ENCODE assay signal across 8 cellular contexts in the genomic region with DNA sequence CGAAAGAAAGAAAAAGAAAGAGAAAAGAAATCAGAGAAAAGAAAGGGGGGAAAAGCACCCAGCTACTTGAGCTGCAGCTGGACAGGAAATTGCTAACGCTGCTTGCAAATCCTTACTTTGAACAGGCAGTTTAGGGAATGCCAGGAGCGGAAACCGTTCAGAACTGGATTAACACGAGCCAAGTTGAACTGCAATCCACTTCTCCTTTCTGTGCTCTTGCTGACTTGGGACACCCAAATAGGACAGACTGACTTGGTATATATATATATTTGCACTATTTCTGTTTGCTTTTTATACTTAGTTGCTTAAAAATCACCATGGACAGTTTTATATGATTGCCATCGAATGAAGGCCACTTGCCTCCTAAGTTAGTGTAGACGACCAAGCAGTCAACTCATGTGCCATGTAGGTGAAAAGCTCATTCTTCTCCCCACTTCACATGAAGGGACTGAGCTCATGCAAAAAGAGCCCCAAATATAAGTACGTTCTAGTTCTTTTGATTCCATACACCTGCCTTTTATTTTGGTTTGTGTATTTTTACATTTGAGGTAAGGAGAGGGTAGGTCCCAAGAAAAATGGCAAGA. TPM values are rescaled to one million over a fixed set of nuclear protein-coding genes. Genes with fewer than 3 reads are reported as not detected.
DNase-seq lines count a peak whose midpoint lies in the region; ATAC-seq and TF ChIP-seq lines count a peak whose summit lies in the region.

No MANE protein-coding gene starts in this region.

- H3K9me3 Mint-ChIP-seq in activated T-cell treated with anti-CD3 and anti-CD28 coated beads, Interleukin-2, amount 50 U/mL, for 72 hours: no peaks in the 10 kb centered on the region
- H3K9me3 Mint-ChIP-seq in WTC11: no peaks in the 10 kb centered on the region

- no peak for ATAC-seq in activated T-cell treated with anti-CD3 and anti-CD28 coated beads, Interleukin-2, amount 50 U/mL, for 72 hours (replicated peaks in 1 of 2)
- ATAC-seq in WTC11: peak; percentile 5

- H3K4me1 Mint-ChIP-seq in activated T-cell treated with anti-CD3 and anti-CD28 coated beads, Interleukin-2, amount 50 U/mL, for 72 hours (ENCODE audit: low read depth): peaks cover 49% of the 10 kb centered on the region
- H3K4me1 Mint-ChIP-seq in WTC11: peaks cover 68% of the 10 kb centered on the region

- H3K36me3 Mint-ChIP-seq in activated T-cell treated with anti-CD3 and anti-CD28 coated beads, Interleukin-2, amount 50 U/mL, for 72 hours (ENCODE audit: insufficient read depth in 2 of 2): peaks cover 23 to 38% of the 10 kb centered on the region in 2 donors
- H3K36me3 Mint-ChIP-seq in WTC11: peaks cover 42% of the 10 kb centered on the region

- H3K4me3 Mint-ChIP-seq in activated T-cell treated with anti-CD3 and anti-CD28 coated beads, Interleukin-2, amount 50 U/mL, for 72 hours: peak overlapping the region; percentile 85 to 97
- peak overlapping the region; percentile 97 for H3K4me3 Mint-ChIP-seq in WTC11

- CTCF ChIA-PET in WTC11 (lab: Charles Lee): interaction anchor here (1.3 to 2.3 kb wide), 7 partner anchors 105 to 330 kb away, joined by 4 to 13 read pairs (median 6); a partner anchor contains a TSS

- H3K27me3 ChIP-seq in cardiac muscle cell (no peaks in the 10 kb centered on the region), skeletal muscle tissue (ENCODE audit: control insufficient read depth in 3 of 3, insufficient read depth in 3 of 3, low read length in 3 of 3) (peaks cover 31 to 36% (median 35%) of the 10 kb centered on the region in 3 donors)

- peaks cover 16% of the 10 kb centered on the region for H3K36me3 ChIP-seq in cardiac muscle cell
- peaks cover 0 to 5% (median 0%) of the 10 kb centered on the region in 3 donors for H3K36me3 ChIP-seq in skeletal muscle tissue (ENCODE audit: control insufficient read depth in 3 of 3, insufficient read depth in 3 of 3, low read length in 3 of 3)

- no peaks in the 10 kb centered on the region for H3K27me3 Mint-ChIP-seq in activated T-cell treated with anti-CD3 and anti-CD28 coated beads, Interleukin-2, amount 50 U/mL, for 72 hours (ENCODE audit: low read depth)
- peaks cover 6% of the 10 kb centered on the region for H3K27me3 Mint-ChIP-seq in WTC11 (ENCODE audit: low read depth)

- POLR2A ChIA-PET in WTC11 (lab: Charles Lee): interaction anchor here (0.6 to 3.5 kb wide), 10 partner anchors 8 to 259 kb away, joined by 3 to 19 read pairs (median 4); a partner anchor contains a TSS

- H3K27ac ChIP-seq in cardiac muscle cell (peak overlapping the region; percentile 94), skeletal muscle tissue (ENCODE audit: low read depth, low read length) (peak overlapping the region; percentile 66)

- peaks cover 44% of the 10 kb centered on the region for H3K4me1 ChIP-seq in cardiac muscle cell (ENCODE audit: low read depth)
- peaks cover 24 to 32% (median 31%) of the 10 kb centered on the region in 3 donors for H3K4me1 ChIP-seq in skeletal muscle tissue (ENCODE audit: control insufficient read depth in 3 of 3, insufficient read depth in 3 of 3, low read length in 3 of 3)

- TF ChIP-seq CTCF in WTC11 (IDR thresholded peaks at IDR 0.05) (no peak), cardiac muscle cell (IDR thresholded peaks at IDR 0.05; ENCODE audit: low read depth, low read length) (no peak)

- no peak overlapping the region for H3K4me3 ChIP-seq in cardiac muscle cell
- H3K4me3 ChIP-seq in skeletal muscle tissue (ENCODE audit: low read length in 3 of 3): peak overlapping the region in 1 of 3 donors; percentile 28

- no peak overlapping the region for H3K9ac ChIP-seq in skeletal muscle tissue (ENCODE audit: low read depth in 1 of 3, low read length in 3 of 3)

- H3K27ac Mint-ChIP-seq in activated T-cell treated with anti-CD3 and anti-CD28 coated beads, Interleukin-2, amount 50 U/mL, for 72 hours: peak overlapping the region; percentile 97
- H3K27ac Mint-ChIP-seq in WTC11: peak overlapping the region; percentile 81

- no peaks in the 10 kb centered on the region for H3K9me3 ChIP-seq in cardiac muscle cell (ENCODE audit: low read depth)
- no peaks in the 10 kb centered on the region for H3K9me3 ChIP-seq in skeletal muscle tissue (ENCODE audit: control insufficient read depth in 3 of 3, low read length in 3 of 3)

- DNase-seq in activated T-cell treated with anti-CD3 and anti-CD28 coated beads, Interleukin-2, amount 50 U/mL, for 72 hours: no peak
- no peak for DNase-seq in activated T-cell treated with anti-CD3 and anti-CD28 coated beads, Interleukin-2, amount 50 U/mL, for 1 hour
- DNase-seq in KG1 (lab: John Stamatoyannopoulos, UW): peak; percentile 92
- no peak for DNase-seq in WTC11 (ENCODE audit: low spot score)
- DNase-seq in cardiac muscle cell (ENCODE audit: low read depth in 1 of 2, low spot score in 1 of 2): peak; percentile 37 to 92
- no peak for DNase-seq in H4 (ENCODE audit: low spot score)
- no peak for DNase-seq in activated CD8-positive, alpha-beta memory T cell treated with anti-CD3 and anti-CD28 coated beads for 24 hours

TF ChIP-seq in WTC11, 78 proteins besides CTCF, POLR2A, EP300 and RAD21 (continues in another document):
- no peak for TF ChIP-seq NR1H2 (CRISPR knock-in tag; IDR thresholded peaks at IDR 0.05)
- TF ChIP-seq, protein P1, sequence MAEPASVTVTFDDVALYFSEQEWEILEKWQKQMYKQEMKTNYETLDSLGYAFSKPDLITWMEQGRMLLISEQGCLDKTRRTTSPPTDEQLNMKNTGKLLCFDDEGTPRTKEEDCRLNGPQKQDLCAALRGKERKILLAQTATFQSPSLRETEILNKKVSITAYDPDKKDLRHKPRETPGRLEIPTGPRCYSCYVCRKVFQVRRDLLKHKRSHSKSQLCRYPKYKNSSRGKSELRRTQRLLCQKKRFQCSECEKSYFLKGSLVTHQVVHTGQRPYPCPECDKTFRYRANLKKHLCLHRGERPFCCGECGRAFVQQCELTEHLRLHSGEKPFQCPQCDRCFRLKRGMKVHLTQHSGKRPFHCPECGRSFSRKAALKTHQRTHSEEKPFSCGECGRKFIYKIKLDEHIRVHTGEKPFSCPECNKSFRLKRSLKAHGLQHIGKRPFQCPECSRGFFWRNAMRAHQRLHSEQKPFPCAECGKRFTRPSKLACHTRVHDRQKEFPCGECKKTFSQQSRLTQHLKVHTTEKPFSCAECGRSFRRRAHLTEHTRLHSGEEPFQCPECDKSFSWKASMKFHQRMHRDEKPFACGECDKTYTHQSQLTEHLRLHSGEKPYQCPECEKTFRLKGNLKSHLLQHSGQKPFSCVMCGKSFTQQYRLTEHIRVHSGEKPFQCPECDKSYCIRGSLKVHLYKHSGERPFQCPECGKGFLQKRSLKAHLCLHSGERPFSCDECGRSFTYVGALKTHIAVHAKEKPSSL (CRISPR knock-in tag; conservative IDR thresholded peaks at IDR 0.05): 0 out of 2 replicates have a peak, but pooled peaks have one; percentile 12
- TF ChIP-seq, protein P2, sequence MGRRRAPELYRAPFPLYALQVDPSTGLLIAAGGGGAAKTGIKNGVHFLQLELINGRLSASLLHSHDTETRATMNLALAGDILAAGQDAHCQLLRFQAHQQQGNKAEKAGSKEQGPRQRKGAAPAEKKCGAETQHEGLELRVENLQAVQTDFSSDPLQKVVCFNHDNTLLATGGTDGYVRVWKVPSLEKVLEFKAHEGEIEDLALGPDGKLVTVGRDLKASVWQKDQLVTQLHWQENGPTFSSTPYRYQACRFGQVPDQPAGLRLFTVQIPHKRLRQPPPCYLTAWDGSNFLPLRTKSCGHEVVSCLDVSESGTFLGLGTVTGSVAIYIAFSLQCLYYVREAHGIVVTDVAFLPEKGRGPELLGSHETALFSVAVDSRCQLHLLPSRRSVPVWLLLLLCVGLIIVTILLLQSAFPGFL (CRISPR knock-in tag; IDR thresholded peaks at IDR 0.05; ENCODE audit: borderline replicate concordance): no peak
- peak; percentile 50; the same call in 1 of the 2 replicates for TF ChIP-seq ZNF416 (CRISPR knock-in tag; IDR thresholded peaks at IDR 0.05)
- 0 out of 2 replicates have a peak, but pooled peaks have one; percentile 12 for TF ChIP-seq ZNF232 (CRISPR knock-in tag; IDR thresholded peaks at IDR 0.05)
- TF ChIP-seq, protein P3, sequence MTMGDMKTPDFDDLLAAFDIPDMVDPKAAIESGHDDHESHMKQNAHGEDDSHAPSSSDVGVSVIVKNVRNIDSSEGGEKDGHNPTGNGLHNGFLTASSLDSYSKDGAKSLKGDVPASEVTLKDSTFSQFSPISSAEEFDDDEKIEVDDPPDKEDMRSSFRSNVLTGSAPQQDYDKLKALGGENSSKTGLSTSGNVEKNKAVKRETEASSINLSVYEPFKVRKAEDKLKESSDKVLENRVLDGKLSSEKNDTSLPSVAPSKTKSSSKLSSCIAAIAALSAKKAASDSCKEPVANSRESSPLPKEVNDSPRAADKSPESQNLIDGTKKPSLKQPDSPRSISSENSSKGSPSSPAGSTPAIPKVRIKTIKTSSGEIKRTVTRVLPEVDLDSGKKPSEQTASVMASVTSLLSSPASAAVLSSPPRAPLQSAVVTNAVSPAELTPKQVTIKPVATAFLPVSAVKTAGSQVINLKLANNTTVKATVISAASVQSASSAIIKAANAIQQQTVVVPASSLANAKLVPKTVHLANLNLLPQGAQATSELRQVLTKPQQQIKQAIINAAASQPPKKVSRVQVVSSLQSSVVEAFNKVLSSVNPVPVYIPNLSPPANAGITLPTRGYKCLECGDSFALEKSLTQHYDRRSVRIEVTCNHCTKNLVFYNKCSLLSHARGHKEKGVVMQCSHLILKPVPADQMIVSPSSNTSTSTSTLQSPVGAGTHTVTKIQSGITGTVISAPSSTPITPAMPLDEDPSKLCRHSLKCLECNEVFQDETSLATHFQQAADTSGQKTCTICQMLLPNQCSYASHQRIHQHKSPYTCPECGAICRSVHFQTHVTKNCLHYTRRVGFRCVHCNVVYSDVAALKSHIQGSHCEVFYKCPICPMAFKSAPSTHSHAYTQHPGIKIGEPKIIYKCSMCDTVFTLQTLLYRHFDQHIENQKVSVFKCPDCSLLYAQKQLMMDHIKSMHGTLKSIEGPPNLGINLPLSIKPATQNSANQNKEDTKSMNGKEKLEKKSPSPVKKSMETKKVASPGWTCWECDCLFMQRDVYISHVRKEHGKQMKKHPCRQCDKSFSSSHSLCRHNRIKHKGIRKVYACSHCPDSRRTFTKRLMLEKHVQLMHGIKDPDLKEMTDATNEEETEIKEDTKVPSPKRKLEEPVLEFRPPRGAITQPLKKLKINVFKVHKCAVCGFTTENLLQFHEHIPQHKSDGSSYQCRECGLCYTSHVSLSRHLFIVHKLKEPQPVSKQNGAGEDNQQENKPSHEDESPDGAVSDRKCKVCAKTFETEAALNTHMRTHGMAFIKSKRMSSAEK (CRISPR knock-in tag; IDR thresholded peaks at IDR 0.05; ENCODE audit: borderline replicate concordance): 0 out of 2 replicates have a peak, but pooled peaks have one; percentile 37
- peak; percentile 48; the same call in 1 of the 2 replicates for TF ChIP-seq EMX1 (CRISPR knock-in tag; IDR thresholded peaks at IDR 0.05)
- peak; percentile 82; the same call in 1 of the 2 replicates for TF ChIP-seq NFATC4 (CRISPR knock-in tag; IDR thresholded peaks at IDR 0.05)
- no peak for TF ChIP-seq ATF1 (CRISPR knock-in tag; IDR thresholded peaks at IDR 0.05)

RNA-seq across cellular contexts. Expression of a gene that starts 5.5 kb away (rescaled TPM):
- total RNA-seq in activated T-cell treated with anti-CD3 and anti-CD28 coated beads, Interleukin-2, amount 50 U/mL, for 72 hours: 100 to 1,000 TPM; 115 to 182 TPM
- total RNA-seq in WTC11 (2021) (136 to 245 TPM (median 141 TPM) in 3 replicates), cardiac muscle cell (200 and 260 TPM in 2 replicates), skeletal muscle tissue (44.9 TPM)
- polyA plus RNA-seq in cardiac muscle cell: 177 and 191 TPM in 2 replicates
- total RNA-seq in H4 (2014; rRNA removed; shearing (Covaris generic)): 2.7 and 4.0 TPM in 2 replicates

Comparison
In these comparisons a context has a peak if more than half of its experiments do, and no peak if none do; other contexts are left out.
1. DNase-seq: peak in KG1 (single experiment) and cardiac muscle cell (2 of 2); none in activated T-cell treated with anti-CD3 and anti-CD28 coated beads, Interleukin-2, amount 50 U/mL, for 72 hours (0 of 2), activated T-cell treated with anti-CD3 and anti-CD28 coated beads, Interleukin-2, amount 50 U/mL, for 1 hour (single experiment), WTC11 (single experiment), H4 (single experiment) and activated CD8-positive, alpha-beta memory T cell treated with anti-CD3 and anti-CD28 coated beads for 24 hours (single experiment).